ENCODE assay signal across 1 cellular context in genomic region chr3:6717026-6717943, GRCh38.
TF ChIP-seq lines count a peak whose summit lies in the region.

No MANE protein-coding gene starts in this region.

TF ChIP-seq in GM12878, 131 proteins besides CTCF, POLR2A, EP300 and RAD21 (continued from another document and continues in another):
- TF ChIP-seq IRF5 (IDR thresholded peaks at IDR 0.05; ENCODE audit: borderline replicate concordance), result no peak
- no peak for TF ChIP-seq SUPT20H (IDR thresholded peaks at IDR 0.05; ENCODE audit: borderline replicate concordance, control insufficient read depth, low read depth, low read length)
- TF ChIP-seq PRDM15 (CRISPR knock-in tag; IDR thresholded peaks at IDR 0.05), result no peak
- TF ChIP-seq SUZ12 (IDR thresholded peaks at IDR 0.05; ENCODE audit: unreplicated experiment), result no peak
- TF ChIP-seq ZNF687 (IDR thresholded peaks at IDR 0.05), result no peak
- TF ChIP-seq NRF1 (conservative IDR thresholded peaks at IDR 0.05; ENCODE audit: low read depth, low read length), result no peak
- TF ChIP-seq RAD51 (IDR thresholded peaks at IDR 0.05), result no peak; the same call in 1 of the 2 replicates
- TF ChIP-seq ZNF24 (IDR thresholded peaks at IDR 0.05), result no peak
- 0 out of 2 replicates have a peak, but pooled peaks have one; percentile 3 for TF ChIP-seq RCOR1 (conservative IDR thresholded peaks at IDR 0.05; ENCODE audit: low read depth, low read length)
- TF ChIP-seq E2F4 (IDR thresholded peaks at IDR 0.05; ENCODE audit: low read depth, low read length), result no peak
- no peak; the same call in 1 of the 2 replicates for TF ChIP-seq RB1 (IDR thresholded peaks at IDR 0.05; ENCODE audit: borderline replicate concordance)
- TF ChIP-seq TBL1XR1 (IDR thresholded peaks at IDR 0.05; ENCODE audit: low read depth, low read length), result peak; percentile 56; the same call in 1 of the 2 replicates
- TF ChIP-seq ZNF207 (IDR thresholded peaks at IDR 0.05; ENCODE audit: borderline replicate concordance), result peak; percentile 57; the same call in 1 of the 2 replicates
- no peak for TF ChIP-seq PBX3 (IDR thresholded peaks at IDR 0.05; ENCODE audit: insufficient replicate concordance, low read depth, low read length)
- TF ChIP-seq TAF1 (IDR thresholded peaks at IDR 0.05; ENCODE audit: borderline replicate concordance, low read depth, low read length), result no peak
- peak; percentile 78 for TF ChIP-seq BCL3 (IDR thresholded peaks at IDR 0.05; ENCODE audit: borderline replicate concordance, insufficient read depth, low read depth, low read length, poor library complexity, severe bottlenecking)
- TF ChIP-seq NR2F1 (conservative IDR thresholded peaks at IDR 0.05), result peak; percentile 88
- no peak for TF ChIP-seq SREBF1 (IDR thresholded peaks at IDR 0.05; ENCODE audit: low read length)
- no peak for TF ChIP-seq CUX1 (IDR thresholded peaks at IDR 0.05; ENCODE audit: insufficient replicate concordance, low read depth, low read length)
- no peak for TF ChIP-seq HDAC6 (IDR thresholded peaks at IDR 0.05; ENCODE audit: unreplicated experiment)
- TF ChIP-seq ZBTB40 (IDR thresholded peaks at IDR 0.05; ENCODE audit: borderline replicate concordance), result no peak
- peak; percentile 93 for TF ChIP-seq MTA2 (IDR thresholded peaks at IDR 0.05; ENCODE audit: low read depth)
- no peak for TF ChIP-seq POLR2AphosphoS2 (IDR thresholded peaks at IDR 0.05; ENCODE audit: low read depth, low read length)
- no peak for TF ChIP-seq MYB (IDR thresholded peaks at IDR 0.05; ENCODE audit: borderline replicate concordance, low read depth, low read length)
- TF ChIP-seq NFIC (IDR thresholded peaks at IDR 0.05; ENCODE audit: low read depth, low read length), result peak; percentile 87
- TF ChIP-seq CBX3 (IDR thresholded peaks at IDR 0.05; ENCODE audit: borderline replicate concordance, low read depth), result no peak
- TF ChIP-seq ZSCAN29 (IDR thresholded peaks at IDR 0.05), result peak; percentile 24; the same call in 1 of the 2 replicates
- no peak for TF ChIP-seq NKRF (conservative IDR thresholded peaks at IDR 0.05)
- no peak for TF ChIP-seq LARP7 (IDR thresholded peaks at IDR 0.05)
